ENCODE assay signal across 28 cellular contexts in genomic region chr7:85183296-85183695, GRCh38. TPM values are rescaled to one million over a fixed set of nuclear protein-coding genes. Genes with fewer than 3 reads are reported as not detected.
"Had no signal": no experiment of that assay in that cellular context is flagged by ENCODE, and none has a peak within 500 bp of the region (broad histone marks: within the 10 kb centered on the region; RNA-seq: fewer than 3 reads in every experiment).

No MANE protein-coding gene starts in this region.

- H3K4me3 ChIP-seq: left lung, lower lobe of right lung, neural progenitor cell, ovary, right atrium auricular region, right lobe of liver, suprapubic skin, thoracic aorta, tibial artery, uterus had no signal

- H3K4me1 ChIP-seq: lower lobe of right lung, neural progenitor cell, right lobe of liver had no signal

- H3K9ac ChIP-seq: neural progenitor cell had no signal

- H3K4me1 Mint-ChIP-seq: natural killer cell; stimulated activated effector memory CD8-positive, alpha-beta T cell treated with anti-CD3 and anti-CD28 coated beads, Interleukin-12 subunit alpha, Interleukin-12 subunit beta, amount 100 ng/mL, for 72 hours had no signal

- H3K4me3 Mint-ChIP-seq: immature natural killer cell; natural killer cell; stimulated activated effector memory CD8-positive, alpha-beta T cell treated with anti-CD3 and anti-CD28 coated beads, Interleukin-12 subunit alpha, Interleukin-12 subunit beta, amount 100 ng/mL, for 72 hours; stimulated activated naive CD8-positive, alpha-beta T cell treated with anti-CD3 and anti-CD28 coated beads, Interleukin-15, Interleukin-2, amounts not matched to agents 100 ng/mL and 50 ng/mL, for 24 hours had no signal

- DNase-seq: head of caudate nucleus; hypothalamus; immature natural killer cell; kidney; left colon; left lung; lower lobe of right lung; mammary epithelial cell; mesenchymal stem cell; naive B cell; natural killer cell; occipital lobe; ovary; right lobe of liver; stimulated activated CD4-positive, alpha-beta T cell treated with anti-CD3 and anti-CD28 coated beads, Interleukin-4, amount 100 ng/mL, for 24 hours; stimulated activated naive CD4-positive, alpha-beta T cell; tibial artery; trophoblast cell; uterus had no signal

- H2AFZ ChIP-seq: neural progenitor cell had no signal

- H3K36me3 Mint-ChIP-seq: natural killer cell; stimulated activated effector memory CD8-positive, alpha-beta T cell treated with anti-CD3 and anti-CD28 coated beads, Interleukin-12 subunit alpha, Interleukin-12 subunit beta, amount 100 ng/mL, for 72 hours had no signal

- H3K27ac Mint-ChIP-seq: immature natural killer cell; naive B cell; natural killer cell; neural progenitor cell; progenitor cell of endocrine pancreas; stimulated activated effector memory CD8-positive, alpha-beta T cell treated with anti-CD3 and anti-CD28 coated beads, Interleukin-12 subunit alpha, Interleukin-12 subunit beta, amount 100 ng/mL, for 72 hours; stimulated activated naive CD8-positive, alpha-beta T cell treated with anti-CD3 and anti-CD28 coated beads, Interleukin-15, Interleukin-2, amounts not matched to agents 100 ng/mL and 50 ng/mL, for 24 hours had no signal

- H3K4me2 ChIP-seq: neural progenitor cell had no signal

- FAIRE-seq: islet of Langerhans, kidney had no signal

- H3K27me3 ChIP-seq: ovary, right atrium auricular region, right lobe of liver, tibial artery, uterus had no signal

- H3K27ac ChIP-seq: left lung, lower lobe of right lung, neural progenitor cell, neutrophil, ovary, right atrium auricular region, right lobe of liver, suprapubic skin, thoracic aorta, tibial artery, uterus had no signal

- H3K9me3 ChIP-seq: neutrophil, ovary, right lobe of liver, suprapubic skin, thoracic aorta, tibial artery, uterus had no signal

- H3K36me3 ChIP-seq: left lung, lower lobe of right lung, neural progenitor cell, neutrophil, ovary, right atrium auricular region, right lobe of liver, suprapubic skin, thoracic aorta, tibial artery, uterus had no signal

RNA-seq across cellular contexts. Expression of gene SEMA3D, which starts 3.6 kb away (rescaled TPM):
- total RNA-seq: natural killer cell had no signal
